In genomic region chr3:122628567-122628966, GRCh38 we compare ENCODE assay signal across 22 cellular contexts. TPM values are rescaled to one million over a fixed set of nuclear protein-coding genes. Genes with fewer than 3 reads are reported as not detected.
DNase-seq lines count a peak whose midpoint lies in the region; ATAC-seq, FAIRE-seq and TF ChIP-seq lines count a peak whose summit lies in the region.
"Had no signal": no experiment of that assay in that cellular context is flagged by ENCODE, and none has a peak within 500 bp of the region (broad histone marks: within the 10 kb centered on the region; RNA-seq: fewer than 3 reads in every experiment).

No MANE protein-coding gene starts in this region.

- H4K8ac ChIP-seq in neuronal stem cell (ENCODE audit: low read depth, low read length), result no peak overlapping the region

- peak overlapping the region; percentile 11 for H3K27ac ChIP-seq in smooth muscle cell (ENCODE audit: low read depth)
- no peak overlapping the region for H3K27ac ChIP-seq in prostate gland
- H3K27ac ChIP-seq in neuronal stem cell (replicated peaks; ENCODE audit: low read length), result no peak overlapping the region
- H3K27ac ChIP-seq: BLaER1 treated with 17β-estradiol and CSF1 and Interleukin-3, amounts not matched to agents 10 nM and 100 nM; gastrocnemius medialis; SK-N-MC had no signal

- H3K4me1 ChIP-seq in smooth muscle cell (ENCODE audit: low read depth) (no peaks in the 10 kb centered on the region), prostate gland (replicated peaks) (no peaks in the 10 kb centered on the region), neuronal stem cell (ENCODE audit: control insufficient read depth in 2 of 2, insufficient read depth in 1 of 2, low read depth in 1 of 2, low read length in 2 of 2) (no peaks in the 10 kb centered on the region)
- H3K4me1 ChIP-seq: gastrocnemius medialis had no signal

- no peak overlapping the region for H2BK5ac ChIP-seq in neuronal stem cell (ENCODE audit: low read length)

- TF ChIP-seq CTCF in bronchial epithelial cell (IDR thresholded peaks at IDR 0.05; ENCODE audit: insufficient read depth, low read length, severe bottlenecking), result no peak
- no peak for TF ChIP-seq CTCF in smooth muscle cell (IDR thresholded peaks at IDR 0.05; ENCODE audit: borderline replicate concordance, insufficient read depth, poor library complexity, severe bottlenecking)
- no peak for TF ChIP-seq CTCF in prostate gland (IDR thresholded peaks at IDR 0.05)

- H2AFZ ChIP-seq in smooth muscle cell (ENCODE audit: low read depth) (no peak overlapping the region), neuronal stem cell (ENCODE audit: low read length) (no peak overlapping the region)

- no peak overlapping the region for H2BK12ac ChIP-seq in neuronal stem cell (ENCODE audit: low read length)

- no peak overlapping the region for H3K4me2 ChIP-seq in smooth muscle cell
- no peak overlapping the region for H3K4me2 ChIP-seq in neuronal stem cell (ENCODE audit: insufficient read depth, low read length, poor library complexity, severe bottlenecking)
- H3K4me2 ChIP-seq: BLaER1 treated with 17β-estradiol and CSF1 and Interleukin-3, amounts not matched to agents 10 nM and 100 nM had no signal

- FAIRE-seq in bronchial epithelial cell (lab: Jason Lieb, UNC), result no peak
- FAIRE-seq: A204.1, colon had no signal

- TF ChIP-seq POLR2A in prostate gland (IDR thresholded peaks at IDR 0.05), result no peak

- H3K18ac ChIP-seq in neuronal stem cell (ENCODE audit: low read length), result no peak overlapping the region

- H3K14ac ChIP-seq in neuronal stem cell (ENCODE audit: low read length), result no peak overlapping the region

- no peaks in the 10 kb centered on the region for H3K9me3 ChIP-seq in smooth muscle cell (replicated peaks; ENCODE audit: low read depth)
- H3K9me3 ChIP-seq in prostate gland, result no peaks in the 10 kb centered on the region
- H3K9me3 ChIP-seq in neuronal stem cell (replicated peaks in 1 of 2; ENCODE audit: control insufficient read depth in 2 of 2, insufficient read depth in 1 of 2, low read depth in 1 of 2, low read length in 2 of 2), result no peaks in the 10 kb centered on the region
- H3K9me3 ChIP-seq: gastrocnemius medialis had no signal

- 77% methylated on average over 3 of the region's 3 CpGs for WGBS in smooth muscle cell (ENCODE audit: low lambda C conversion rate)
- whole genome bisulfite sequencing in prostate gland, result 51% methylated on average over 3 of the region's 3 CpGs
- WGBS in neuronal stem cell (ENCODE audit: extremely low coverage in 2 of 2, insufficient read length in 2 of 2, insufficient replicate concordance in 1 of 2), 2 donors, result no CpG with 5 or more reads among the region's 3 CpGs

- H2BK120ac ChIP-seq in neuronal stem cell (ENCODE audit: low read depth, low read length), result no peak overlapping the region

- H3K36me3 ChIP-seq in bronchial epithelial cell (ENCODE audit: control insufficient read depth, insufficient read depth, low read length) (no peaks in the 10 kb centered on the region), smooth muscle cell (ENCODE audit: low read depth) (no peaks in the 10 kb centered on the region), prostate gland (no peaks in the 10 kb centered on the region), neuronal stem cell (replicated peaks in 1 of 2; ENCODE audit: control insufficient read depth in 2 of 2, insufficient read depth in 2 of 2, low read length in 2 of 2) (no peaks in the 10 kb centered on the region)
- H3K36me3 ChIP-seq: gastrocnemius medialis had no signal

- H3K4me3 ChIP-seq in bronchial epithelial cell (ENCODE audit: low read depth, low read length), result no peak overlapping the region
- H3K4me3 ChIP-seq in smooth muscle cell, result no peak overlapping the region
- no peak overlapping the region for H3K4me3 ChIP-seq in prostate gland
- H3K4me3 ChIP-seq in neuronal stem cell (ENCODE audit: low read length in 2 of 2), result no peak overlapping the region
- H3K4me3 ChIP-seq: BLaER1 treated with 17β-estradiol and CSF1 and Interleukin-3, amounts not matched to agents 10 nM and 100 nM; gastrocnemius medialis; SK-N-MC had no signal

- H3K27me3 ChIP-seq in bronchial epithelial cell (ENCODE audit: control insufficient read depth, insufficient read depth, low read length) (no peaks in the 10 kb centered on the region), smooth muscle cell (ENCODE audit: low read depth) (no peaks in the 10 kb centered on the region), prostate gland (replicated peaks; ENCODE audit: insufficient read depth) (no peaks in the 10 kb centered on the region), neuronal stem cell (ENCODE audit: control insufficient read depth in 3 of 3, insufficient read depth in 3 of 3, low read depth in 1 of 3, low read length in 3 of 3) (peaks cover 0 to 9% (median 0%) of the 10 kb centered on the region in 3 experiments)
- H3K27me3 ChIP-seq: BLaER1 treated with 17β-estradiol and CSF1 and Interleukin-3, amounts not matched to agents 10 nM and 100 nM; gastrocnemius medialis had no signal

- H2AK5ac ChIP-seq in neuronal stem cell (ENCODE audit: low read depth, low read length), result no peak overlapping the region

- H3F3A ChIP-seq in smooth muscle cell (ENCODE audit: low read depth), result no peaks in the 10 kb centered on the region

- H3K79me1 ChIP-seq in neuronal stem cell (ENCODE audit: low read depth, low read length), result no peaks in the 10 kb centered on the region

- no peak overlapping the region for H2BK15ac ChIP-seq in neuronal stem cell (ENCODE audit: low read length)

- DNase-seq in SIG-M5 treated with dmso at 0.1 percent for 504 hours (lab: John Stamatoyannopoulos, UW; ENCODE audit: unreplicated experiment) (peak; percentile 21), SIG-M5 (lab: John Stamatoyannopoulos, UW) (no peak), OCI-M1 (lab: John Stamatoyannopoulos, UW) (peak; percentile 27), bronchial epithelial cell (ENCODE audit: low read depth) (peak; percentile 71), smooth muscle cell (lab: John Stamatoyannopoulos, UW; ENCODE audit: unreplicated experiment) (no peak), prostate gland (ENCODE audit: low spot score) (no peak), neuronal stem cell (ENCODE audit: low spot score) (no peak)
- DNase-seq: activated effector memory CD4-positive, alpha-beta T cell treated with Interleukin-2 at 50 U/mL for 16 hours; amygdala; gastrocnemius medialis; midbrain; NCI-H2081; NCI-H526; stimulated activated CD4-positive, alpha-beta T cell treated with anti-CD3 and anti-CD28 coated beads, Interleukin-12 subunit alpha, Interleukin-12 subunit beta, amount 100 ng/mL, for 4 hours; T1000 had no signal

- no peak overlapping the region for H4K91ac ChIP-seq in neuronal stem cell (ENCODE audit: low read depth, low read length, poor library complexity)

- no peak overlapping the region for H3K4ac ChIP-seq in neuronal stem cell (ENCODE audit: low read length)

- H3K79me2 ChIP-seq in smooth muscle cell (ENCODE audit: low read depth), result no peaks in the 10 kb centered on the region

- no peaks in the 10 kb centered on the region for H4K20me1 ChIP-seq in smooth muscle cell (ENCODE audit: low read depth)
- H4K20me1 ChIP-seq: BLaER1 treated with 17β-estradiol and CSF1 and Interleukin-3, amounts not matched to agents 10 nM and 100 nM had no signal

- H3K23ac ChIP-seq in neuronal stem cell (ENCODE audit: low read depth, low read length, poor library complexity), result no peak overlapping the region

- intact Hi-C loops in prostate gland (cut with DNase I), result no loop called here

- H3K9ac ChIP-seq in smooth muscle cell (ENCODE audit: low read depth), result no peak overlapping the region
- no peak overlapping the region for H3K9ac ChIP-seq in neuronal stem cell (ENCODE audit: low read depth, low read length, poor library complexity)
- H3K9ac ChIP-seq: BLaER1 treated with 17β-estradiol and CSF1 and Interleukin-3, amounts not matched to agents 10 nM and 100 nM had no signal

- no peak for ATAC-seq in HG03520 (IDR thresholded peaks at IDR 0.05; ENCODE audit: unreplicated experiment)
- ATAC-seq: activated CD8-positive, alpha-beta memory T cell treated with anti-CD3 and anti-CD28 coated beads, Interleukin-2, amount 10 ng/mL, durations not matched to agents 7 days and 5 days; gastrocnemius medialis had no signal

RNA-seq across cellular contexts. Expression of gene PARP15, which starts 51.1 kb away (rescaled TPM):
- total RNA-seq in bronchial epithelial cell (0.13 and 0.26 TPM in 2 replicates), smooth muscle cell (not detected in 2 replicates), prostate gland (1 to 10 TPM in 1 of 2 donors, under 1 TPM in 1; 0.23 to 2.7 TPM)
- 0.40 TPM in 1 of 2 replicates, not detected in the other for polyA plus RNA-seq in smooth muscle cell
- polyA plus RNA-seq in neuronal stem cell (2013, experiment 1 of 2), result 0.06 TPM
- 0.04 TPM for polyA plus RNA-seq in neuronal stem cell (2013, experiment 2 of 2)
- polyA plus RNA-seq: neural cell had no signal

RNA-seq across cellular contexts. Expression of gene PARP14, which starts 52.1 kb away (rescaled TPM):
- total RNA-seq in bronchial epithelial cell (13.2 and 23.0 TPM in 2 replicates), smooth muscle cell (14.5 and 26.2 TPM in 2 replicates), prostate gland (10 to 100 TPM; 28.1 to 43.3 TPM)
- 2.8 and 3.0 TPM in 2 replicates for polyA plus RNA-seq in smooth muscle cell
- polyA plus RNA-seq in neuronal stem cell (2013, experiment 1 of 2), result 0.71 TPM
- polyA plus RNA-seq in neuronal stem cell (2013, experiment 2 of 2), result 0.89 TPM
- polyA plus RNA-seq: neural cell had no signal

Comparison
In these comparisons a context has a peak if more than half of its experiments do, and no peak if none do; other contexts are left out.
1. DNase-seq: peak in SIG-M5 treated with dmso at 0.1 percent for 504 hours (single experiment), OCI-M1 (single experiment) and bronchial epithelial cell (single experiment); none in SIG-M5 (single experiment), smooth muscle cell (single experiment), prostate gland (single experiment) and neuronal stem cell (single experiment).